8 cellular contexts compared by ENCODE assay signal in the genomic region with DNA sequence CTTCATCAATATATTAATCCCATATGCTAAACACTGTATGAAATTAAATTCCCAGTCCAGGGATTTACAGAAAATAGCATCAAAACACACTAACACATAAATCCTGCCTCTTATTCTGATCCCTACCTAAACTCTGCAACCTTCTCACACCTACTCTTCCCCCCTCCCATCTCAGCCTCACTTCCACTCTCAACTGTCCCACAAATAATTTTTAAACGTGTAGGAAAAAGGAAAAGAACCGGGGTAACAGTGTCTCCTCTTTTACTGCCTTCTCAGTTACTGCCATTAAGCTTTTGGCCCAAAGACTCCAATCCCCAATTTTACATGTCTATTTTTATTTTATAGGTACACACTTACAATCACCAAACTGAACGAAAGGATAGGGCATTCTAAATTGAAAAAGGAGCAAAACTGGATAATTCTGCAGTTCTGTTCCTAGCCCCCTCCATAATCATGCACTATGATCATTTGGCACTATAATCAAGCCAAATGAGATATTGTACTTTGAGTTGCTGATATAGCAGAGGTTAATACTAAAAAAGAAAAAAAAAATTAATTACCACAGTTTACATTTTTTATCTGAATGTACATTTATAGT. TPM values are rescaled to one million over a fixed set of nuclear protein-coding genes. Genes with fewer than 3 reads are reported as not detected.
DNase-seq lines count a peak whose midpoint lies in the region; ATAC-seq and TF ChIP-seq lines count a peak whose summit lies in the region.

No MANE protein-coding gene starts in this region.

- in situ Hi-C loops in G401 (cut with HindIII; ENCODE audit: low sequenced_read_pairs), result no loop called here

- H3K27me3 Mint-ChIP-seq in effector memory CD8-positive, alpha-beta T cell, result no peaks in the 10 kb centered on the region

- H2AFZ ChIP-seq in osteoblast (ENCODE audit: low read length), result no peak overlapping the region

- no peak overlapping the region for H3K27ac ChIP-seq in osteoblast (ENCODE audit: low read depth, low read length)
- no peak overlapping the region for H3K27ac ChIP-seq in tibial artery

- peaks cover 28 to 33% of the 10 kb centered on the region in 2 donors for H3K4me1 Mint-ChIP-seq in effector memory CD8-positive, alpha-beta T cell (ENCODE audit: low read depth in 2 of 2)

- TF ChIP-seq CTCF in osteoblast (IDR thresholded peaks at IDR 0.05; ENCODE audit: extremely low read depth, low read depth, low read length), result no peak
- TF ChIP-seq CTCF in tibial artery (IDR thresholded peaks at IDR 0.05), result no peak

- peaks cover 26% of the 10 kb centered on the region for H3K36me3 Mint-ChIP-seq in effector memory CD8-positive, alpha-beta T cell (ENCODE audit: insufficient read depth)

- peak overlapping the region; percentile 48 to 82 for H3K4me3 Mint-ChIP-seq in effector memory CD8-positive, alpha-beta T cell

- peaks cover 37% of the 10 kb centered on the region for H3K79me2 ChIP-seq in osteoblast (ENCODE audit: insufficient read depth, low read length)

- H3K27me3 ChIP-seq in MG63 (no peaks in the 10 kb centered on the region), osteoblast (ENCODE audit: insufficient read depth, low read length) (no peaks in the 10 kb centered on the region), tibial artery (no peaks in the 10 kb centered on the region)

- no peak for ATAC-seq in effector memory CD8-positive, alpha-beta T cell (replicated peaks)
- ATAC-seq in GM21367 (IDR thresholded peaks at IDR 0.05; ENCODE audit: unreplicated experiment) (no peak), HG03097 (IDR thresholded peaks at IDR 0.05; ENCODE audit: low FRiP score, unreplicated experiment) (no peak)

- H4K20me1 ChIP-seq in osteoblast (ENCODE audit: insufficient read depth, low read length), result peaks cover 4% of the 10 kb centered on the region

- DNase-seq in G401 (ENCODE audit: low spot score) (peak; percentile 40), MG63 (no peak), osteoblast (ENCODE audit: insufficient read length, low spot score, missing footprints) (no peak), HuH-7 (ENCODE audit: low spot score) (no peak), tibial artery (no peak)
- DNase-seq in effector memory CD8-positive, alpha-beta T cell, result no peak

- intact Hi-C loops in tibial artery (cut with DNase I; ENCODE audit: low total_unique reads), result loop anchor here (5.0 to 10.0 kb wide), 3 partner anchors 145 to 202 kb away; partner anchors contain the start of gene BORCS5

- H3K36me3 ChIP-seq in MG63 (no peaks in the 10 kb centered on the region), osteoblast (ENCODE audit: insufficient read depth, low read length) (no peaks in the 10 kb centered on the region), tibial artery (no peaks in the 10 kb centered on the region)

- H3K9me3 ChIP-seq in MG63 (no peaks in the 10 kb centered on the region), osteoblast (ENCODE audit: low read depth, low read length) (no peaks in the 10 kb centered on the region), tibial artery (no peaks in the 10 kb centered on the region)

- no peaks in the 10 kb centered on the region for H3K9me3 Mint-ChIP-seq in effector memory CD8-positive, alpha-beta T cell

- H3K27ac Mint-ChIP-seq in effector memory CD8-positive, alpha-beta T cell, result peak overlapping the region; percentile 61 to 95

- H3K4me1 ChIP-seq in osteoblast (ENCODE audit: insufficient read depth, low read length) (peaks cover 20% of the 10 kb centered on the region), tibial artery (peaks cover 0 to 60% (median 23%) of the 10 kb centered on the region in 4 donors)

- H3K4me2 ChIP-seq in osteoblast (ENCODE audit: insufficient read depth, low read length), result peak overlapping the region; percentile 97

- H3K4me3 ChIP-seq in MG63 (peak overlapping the region; percentile 60), osteoblast (ENCODE audit: insufficient read depth, low read length) (no peak overlapping the region), tibial artery (no peak overlapping the region)

RNA-seq across cellular contexts. Expression of gene DUSP16, which starts 2.9 kb away (rescaled TPM):
- 16.2 and 29.6 TPM in 2 replicates for total RNA-seq in G401 (2014; rRNA removed; shearing (Covaris generic))
- 8.3 and 11.5 TPM in 2 replicates for total RNA-seq in MG63 (2014; rRNA removed; shearing (Covaris generic); ENCODE audit: low replicate concordance)
- 5.1 and 5.3 TPM in 2 replicates for total RNA-seq in osteoblast

RNA-seq across cellular contexts. Expression of gene CREBL2, which starts 51.9 kb away (rescaled TPM):
- total RNA-seq in G401 (2014; rRNA removed; shearing (Covaris generic)), result 7.8 and 19.0 TPM in 2 replicates
- total RNA-seq in MG63 (2014; rRNA removed; shearing (Covaris generic); ENCODE audit: low replicate concordance), result 13.0 and 17.7 TPM in 2 replicates
- 47.0 and 54.5 TPM in 2 replicates for total RNA-seq in osteoblast
